In genomic region chr20:54076259-54076658, GRCh38 we compare ENCODE assay signal across 33 cellular contexts. TPM values are rescaled to one million over a fixed set of nuclear protein-coding genes. Genes with fewer than 3 reads are reported as not detected.
"Had no signal": no experiment of that assay in that cellular context is flagged by ENCODE, and none has a peak within 500 bp of the region (broad histone marks: within the 10 kb centered on the region; RNA-seq: fewer than 3 reads in every experiment).

No MANE protein-coding gene starts in this region.

- H3K9me3 Mint-ChIP-seq: nephron progenitor cell had no signal

- H3K9me3 ChIP-seq: adrenal gland, body of pancreas, mucosa of descending colon, right atrium auricular region, transverse colon, uterus had no signal

- H3K4me2 ChIP-seq: smooth muscle cell had no signal

- H3K27me3 ChIP-seq: adrenal gland, body of pancreas, right atrium auricular region, transverse colon, uterus had no signal

- H3K4me3 Mint-ChIP-seq: activated naive CD4-positive, alpha-beta T cell treated with anti-CD3 and anti-CD28 coated beads for 36 hours; activated naive CD8-positive, alpha-beta T cell treated with anti-CD3 and anti-CD28 coated beads for 36 hours; activated T-helper 1 cell treated with anti-CD3 and anti-CD28 coated beads, Interleukin-12 subunit alpha, Interleukin-12 subunit beta, Interleukin-2, Interleukin-4 antibody, amounts not matched to agents 30 ng/mL and 10 ng/mL and 1 ng/mL, durations not matched to agents 14 hours and 24 hours and 36 hours; nephron progenitor cell; stimulated activated naive B cell treated with anti-CD40 and anti-IgM and Interleukin-4, amounts not matched to agents 10 μg/mL and 1 μg/mL and 100 μg/mL, for 72 hours had no signal

- DNase-seq: activated CD4-positive, alpha-beta T cell treated with anti-CD3 and anti-CD28 coated beads for 4 hours; activated CD4-positive, alpha-beta T cell treated with anti-CD3 and anti-CD28 coated beads, Interleukin-2, amount 50 U/mL, for 4 hours; activated CD8-positive, alpha-beta memory T cell treated with anti-CD3 and anti-CD28 coated beads, Interleukin-2, amount 50 U/mL, for 4 hours; activated effector memory CD4-positive, alpha-beta T cell treated with anti-CD3 and anti-CD28 coated beads, Interleukin-2, amount 50 U/mL, for 16 hours; activated naive CD4-positive, alpha-beta T cell treated with anti-CD3 and anti-CD28 coated beads for 36 hours; activated naive CD8-positive, alpha-beta T cell treated with anti-CD3 and anti-CD28 coated beads for 36 hours; activated T-cell treated with anti-CD3 and anti-CD28 coated beads, Interleukin-2, amount 50 U/mL, for 1 hour; adrenal gland; aorta; body of pancreas; dermis blood vessel endothelial cell; effector CD8-positive, alpha-beta T cell; foreskin fibroblast; head of caudate nucleus; hippocampal formation; left cardiac atrium; left ventricle myocardium superior; mucosa of descending colon; nephron progenitor cell; nucleus accumbens; stimulated activated CD4-positive, alpha-beta T cell treated with anti-CD3 and anti-CD28 coated beads, Interleukin-2, amount 100 ng/mL, for 24 hours; stimulated activated naive B cell treated with anti-CD40 and anti-IgM and Interleukin-4, amounts not matched to agents 10 μg/mL and 1 μg/mL and 100 μg/mL, for 72 hours; T-helper 9 cell; transverse colon; uterus had no signal

- H3K27ac ChIP-seq: adrenal gland, body of pancreas, right atrium auricular region, transverse colon, uterus, VCaP had no signal

- ATAC-seq: body of pancreas; left cardiac atrium; left ventricle myocardium superior; mucosa of descending colon; stimulated activated naive B cell treated with anti-CD40 and anti-IgM and Interleukin-4, amounts not matched to agents 10 μg/mL and 1 μg/mL and 100 μg/mL, for 72 hours had no signal

- H3K4me1 ChIP-seq: adrenal gland, body of pancreas, right atrium auricular region, uterus had no signal

- H3K27me3 Mint-ChIP-seq: activated naive CD8-positive, alpha-beta T cell treated with anti-CD3 and anti-CD28 coated beads for 36 hours had no signal

- H3K27ac Mint-ChIP-seq: activated naive CD4-positive, alpha-beta T cell treated with anti-CD3 and anti-CD28 coated beads for 36 hours; activated naive CD8-positive, alpha-beta T cell treated with anti-CD3 and anti-CD28 coated beads for 36 hours; activated T-helper 1 cell treated with anti-CD3 and anti-CD28 coated beads, Interleukin-12 subunit alpha, Interleukin-12 subunit beta, Interleukin-2, Interleukin-4 antibody, amounts not matched to agents 30 ng/mL and 10 ng/mL and 1 ng/mL, durations not matched to agents 14 hours and 24 hours and 36 hours; nephron progenitor cell; stimulated activated naive B cell treated with anti-CD40 and anti-IgM and Interleukin-4, amounts not matched to agents 10 μg/mL and 1 μg/mL and 100 μg/mL, for 72 hours had no signal

- H3K4me3 ChIP-seq: adrenal gland, body of pancreas, mucosa of descending colon, right atrium auricular region, smooth muscle cell, transverse colon, uterus had no signal

- H3K36me3 ChIP-seq: adrenal gland, right atrium auricular region, transverse colon, uterus had no signal

RNA-seq across cellular contexts. Expression of gene BCAS1, which starts 5.9 kb away (rescaled TPM):
- total RNA-seq: activated T-helper 1 cell treated with anti-CD3 and anti-CD28 coated beads, Interleukin-12 subunit alpha, Interleukin-12 subunit beta, Interleukin-2, Interleukin-4 antibody, amounts not matched to agents 30 ng/mL and 10 ng/mL and 1 ng/mL, durations not matched to agents 14 hours and 24 hours and 36 hours; dermis blood vessel endothelial cell; left cardiac atrium; left ventricle myocardium superior; lung microvascular endothelial cell; pulmonary artery endothelial cell; right atrium auricular region had no signal
- polyA plus RNA-seq: fibroblast of lung, keratinocyte had no signal
